18 cellular contexts compared by ENCODE assay signal in genomic region chr1:4605158-4605557, GRCh38. TPM values are rescaled to one million over a fixed set of nuclear protein-coding genes. Genes with fewer than 3 reads are reported as not detected.
A peak's percentile ranks its signal among the peaks of the same experiment; 100 is the strongest.
DNase-seq lines count a peak whose midpoint lies in the region; ATAC-seq and TF ChIP-seq lines count a peak whose summit lies in the region.
"Had no signal": no experiment of that assay in that cellular context is flagged by ENCODE, and none has a peak within 500 bp of the region (broad histone marks: within the 10 kb centered on the region; RNA-seq: fewer than 3 reads in every experiment).

No MANE protein-coding gene starts in this region.

- peaks cover 6% of the 10 kb centered on the region for H3F3A ChIP-seq in neural progenitor cell (ENCODE audit: low read depth)

- H3K27me3 Mint-ChIP-seq in neural progenitor cell (ENCODE audit: insufficient read depth, low read depth): peaks cover 7% of the 10 kb centered on the region

- WGBS in spleen, 5 donors: 52 to 74% (median 70%) methylated on average over 6 of the region's 6 CpGs

- H3K27ac Mint-ChIP-seq in neural progenitor cell: no peak overlapping the region
- H3K27ac Mint-ChIP-seq: CD8-positive, alpha-beta memory T cell; H9 had no signal

- no peak for ATAC-seq in HG03139 (IDR thresholded peaks at IDR 0.05; ENCODE audit: unreplicated experiment)
- ATAC-seq: K562 had no signal

- TF ChIP-seq CTCF in neural progenitor cell (IDR thresholded peaks at IDR 0.05) (no peak), spleen (IDR thresholded peaks at IDR 0.05 in 8 of 11, conservative IDR thresholded peaks at IDR 0.05 in 3 of 11) (no peak)

- no peak overlapping the region for H3K27ac ChIP-seq in neural progenitor cell
- H3K27ac ChIP-seq in spleen: no peak overlapping the region
- H3K27ac ChIP-seq: BLaER1 treated with 17β-estradiol and CSF1 and Interleukin-3, amounts not matched to agents 10 nM and 100 nM; SK-N-MC had no signal

- H3K36me3 Mint-ChIP-seq in neural progenitor cell: peaks cover 2% of the 10 kb centered on the region
- H3K36me3 Mint-ChIP-seq: CD8-positive, alpha-beta memory T cell had no signal

- peaks cover 29% of the 10 kb centered on the region for H3K4me1 Mint-ChIP-seq in neural progenitor cell
- H3K4me1 Mint-ChIP-seq: CD8-positive, alpha-beta memory T cell had no signal

- H3K4me1 ChIP-seq in neural progenitor cell: peaks cover 24% of the 10 kb centered on the region
- H3K4me1 ChIP-seq in spleen: no peaks in the 10 kb centered on the region

- H3K36me3 ChIP-seq in neural progenitor cell (no peaks in the 10 kb centered on the region), spleen (no peaks in the 10 kb centered on the region)

- TF ChIP-seq POLR2A in spleen (IDR thresholded peaks at IDR 0.05): no peak

- H3K9me3 Mint-ChIP-seq in neural progenitor cell: peaks cover 18% of the 10 kb centered on the region

- H3K4me3 ChIP-seq in neural progenitor cell (no peak overlapping the region), spleen (no peak overlapping the region)
- H3K4me3 ChIP-seq: BLaER1 treated with 17β-estradiol and CSF1 and Interleukin-3, amounts not matched to agents 10 nM and 100 nM; K562; SK-N-MC had no signal

- H3K27me3 ChIP-seq in neural progenitor cell: no peaks in the 10 kb centered on the region
- H3K27me3 ChIP-seq in spleen (replicated peaks in 1 of 7): peaks cover 0 to 74% (median 12%) of the 10 kb centered on the region in 7 donors

- H3K9ac ChIP-seq in neural progenitor cell: no peak overlapping the region
- H3K9ac ChIP-seq: BLaER1 treated with 17β-estradiol and CSF1 and Interleukin-3, amounts not matched to agents 10 nM and 100 nM had no signal

- DNase-seq in ELF-1 (ENCODE audit: low read depth, low spot score): peak; percentile 79
- peak; percentile 13 for DNase-seq in astrocyte of the hippocampus (ENCODE audit: low read depth, low spot score)
- no peak for DNase-seq in neural progenitor cell (ENCODE audit: low spot score)
- peak; percentile 6 for DNase-seq in spleen
- DNase-seq in anterior cingulate cortex (lab: John Stamatoyannopoulos, UW): no peak
- DNase-seq in dermis blood vessel endothelial cell: no peak
- DNase-seq: CD8-positive, alpha-beta memory T cell; H9; NCI-H1694 treated with DMSO at 0.1 percent for 48 hours; NCI-H2227 treated with DMSO at 0.1 percent for 48 hours; NCI-H510A treated with DMSO at 0.1 percent for 48 hours; NCI-H774; OCI-M1; SHP77 had no signal

- no peaks in the 10 kb centered on the region for H3K79me2 ChIP-seq in neural progenitor cell (ENCODE audit: low read depth)

- H3K9me3 ChIP-seq in neural progenitor cell (ENCODE audit: low read depth): no peaks in the 10 kb centered on the region
- peaks cover 0 to 16% (median 14%) of the 10 kb centered on the region in 8 donors for H3K9me3 ChIP-seq in spleen

- intact Hi-C loops in spleen (cut with DNase I; ENCODE audit: low total_unique reads): no loop called here

- no peaks in the 10 kb centered on the region for H4K20me1 ChIP-seq in neural progenitor cell (ENCODE audit: low read depth)
- H4K20me1 ChIP-seq: BLaER1 treated with 17β-estradiol and CSF1 and Interleukin-3, amounts not matched to agents 10 nM and 100 nM had no signal

- H3K4me2 ChIP-seq in neural progenitor cell: peak overlapping the region; percentile 10
- H3K4me2 ChIP-seq: BLaER1 treated with 17β-estradiol and CSF1 and Interleukin-3, amounts not matched to agents 10 nM and 100 nM had no signal

- no peak overlapping the region for H3K4me3 Mint-ChIP-seq in neural progenitor cell
- H3K4me3 Mint-ChIP-seq: CD8-positive, alpha-beta memory T cell; H9 had no signal

- no peak overlapping the region for H2AFZ ChIP-seq in neural progenitor cell (replicated peaks)

RNA-seq across cellular contexts. Expression of gene AJAP1, which starts 49.3 kb away (rescaled TPM):
- total RNA-seq in neural progenitor cell (ENCODE audit: low replicate concordance) (0.19 and 0.21 TPM in 2 replicates), spleen (10 to 100 TPM in 2 of 7 donors, 1 to 10 TPM in 5; 1.7 to 13.3 (median 2.9) TPM), dermis blood vessel endothelial cell (0.05 and 0.17 TPM in 2 replicates)
- polyA plus RNA-seq in spleen: under 1 TPM; 0.04 to 0.27 (median 0.26) TPM
- total RNA-seq: CD8-positive, alpha-beta memory T cell; K562 had no signal
- polyA plus RNA-seq: CD8-positive, alpha-beta memory T cell; K562 had no signal

Comparison
In these comparisons a context has a peak if more than half of its experiments do, and no peak if none do; other contexts are left out.
1. DNase-seq: peak in ELF-1 (single experiment), astrocyte of the hippocampus (single experiment) and spleen (single experiment); none in neural progenitor cell (single experiment), anterior cingulate cortex (0 of 58) and dermis blood vessel endothelial cell (single experiment).